8 cellular contexts compared by ENCODE assay signal in genomic region chr19:36772341-36773222, GRCh38. TPM values are rescaled to one million over a fixed set of nuclear protein-coding genes. Genes with fewer than 3 reads are reported as not detected.
DNase-seq lines count a peak whose midpoint lies in the region; TF ChIP-seq lines count a peak whose summit lies in the region.

TSS of gene ZNF850 (minus strand) at chr19:36772807. CDS start at chr19:36762606, 10,201 bp downstream.

- peak; percentile 98 for DNase-seq in GM23248
- peak; percentile 87 to 92 for DNase-seq in Kasumi-1 (lab: John Stamatoyannopoulos, UW)
- peak; percentile 89 for DNase-seq in RWPE1 (ENCODE audit: low spot score)
- peak; percentile 80 for DNase-seq in activated gamma-delta T cell (lab: John Stamatoyannopoulos, UW)
- DNase-seq in foreskin fibroblast: peak; percentile 92 to 96
- DNase-seq in neural crest cell (ENCODE audit: low read depth, low spot score): peak; percentile 89
- peak; percentile 95 for DNase-seq in stomach

- in situ Hi-C loops in GM23248 (cut with MboI): no loop called here

- H2AFZ ChIP-seq in GM23248: peak within 1 kb of the TSS; percentile 98

- CTCF ChIA-PET in RWPE1 (lab: Yijun Ruan, JAX): no interaction called here

- POLR2A ChIA-PET in RWPE1 (lab: Yijun Ruan, JAX; ENCODE audit: low non-redundant PET): interaction anchor here (0.6 kb wide), 1 partner anchor 82 kb away, joined by 4 read pairs; no protein-coding TSS in a partner anchor

- peaks cover 21% of the 10 kb centered on the region for H3K4me1 Mint-ChIP-seq in neural crest cell

- H3K9ac ChIP-seq in GM23248: peak within 1 kb of the TSS; percentile 86

- TF ChIP-seq POLR2A in stomach (IDR thresholded peaks at IDR 0.05): no peak

- TF ChIP-seq CTCF in DOHH2 (IDR thresholded peaks at IDR 0.05; ENCODE audit: low read depth, low read length, poor library complexity, severe bottlenecking) (no peak), RWPE1 (conservative IDR thresholded peaks at IDR 0.05; ENCODE audit: low read depth) (no peak), foreskin fibroblast (IDR thresholded peaks at IDR 0.05; ENCODE audit: low read depth, low read length) (no peak), neural crest cell (conservative IDR thresholded peaks at IDR 0.05) (no peak), stomach (IDR thresholded peaks at IDR 0.05) (no peak)

- H3K27me3 ChIP-seq in DOHH2 (ENCODE audit: control insufficient read depth, low read length): no peaks in the 10 kb centered on the region
- no peaks in the 10 kb centered on the region for H3K27me3 ChIP-seq in GM23248 (replicated peaks; ENCODE audit: insufficient read depth)
- peaks cover 0 to 6% (median 0%) of the 10 kb centered on the region in 3 donors for H3K27me3 ChIP-seq in stomach

- H3K4me3 Mint-ChIP-seq in neural crest cell: peak within 1 kb of the TSS; percentile 96

- H3K79me2 ChIP-seq in DOHH2 (ENCODE audit: control insufficient read depth, low read length): no peaks in the 10 kb centered on the region
- peaks cover 33% of the 10 kb centered on the region for H3K79me2 ChIP-seq in GM23248 (ENCODE audit: insufficient read depth)

- H3F3A ChIP-seq in DOHH2 (ENCODE audit: control insufficient read depth, insufficient read depth): no peaks in the 10 kb centered on the region
- H3F3A ChIP-seq in GM23248 (ENCODE audit: insufficient read depth): peaks cover 16% of the 10 kb centered on the region; the same call in 1 of the 2 replicates

- H3K4me3 ChIP-seq in DOHH2 (ENCODE audit: low read length): peak within 1 kb of the TSS; percentile 92
- H3K4me3 ChIP-seq in GM23248: peak within 1 kb of the TSS; percentile 100
- peak within 1 kb of the TSS; percentile 80 to 99 for H3K4me3 ChIP-seq in foreskin fibroblast (ENCODE audit: low read depth in 1 of 2, low read length in 2 of 2)
- peak within 1 kb of the TSS; percentile 54 to 93 (median 71) for H3K4me3 ChIP-seq in stomach

- H3K27ac ChIP-seq in DOHH2 (ENCODE audit: low read depth, low read length) (peak within 1 kb of the TSS; percentile 45; the same call in 1 of the 2 replicates), GM23248 (peak within 1 kb of the TSS; percentile 72), RWPE1 (peak within 1 kb of the TSS; percentile 80), stomach (peak within 1 kb of the TSS; percentile 68 to 89 (median 88))

- no peaks in the 10 kb centered on the region for H3K27me3 Mint-ChIP-seq in neural crest cell (ENCODE audit: low read depth)

- 1 to 2% methylated on average over 55 of the region's 55 CpGs for WGBS in GM23248 (ENCODE audit: low coverage in 1 of 2, low lambda C conversion rate in 2 of 2, missing lambda C conversion rate in 2 of 2), 2 experiments
- 0 to 3% (median 1%) methylated on average over 6 to 55 of the region's 55 CpGs for WGBS in stomach, 5 donors

- H4K20me1 ChIP-seq in DOHH2 (ENCODE audit: control insufficient read depth, insufficient read depth, low read depth, low read length) (no peaks in the 10 kb centered on the region), GM23248 (ENCODE audit: insufficient read depth) (no peaks in the 10 kb centered on the region)

- H3K9me2 ChIP-seq in DOHH2 (replicated peaks; ENCODE audit: control insufficient read depth, low read length) (no peaks in the 10 kb centered on the region), GM23248 (ENCODE audit: insufficient read depth) (no peaks in the 10 kb centered on the region)

- H3K9me3 Mint-ChIP-seq in neural crest cell: peaks cover 11% of the 10 kb centered on the region

- peaks cover 39% of the 10 kb centered on the region for H3K36me3 Mint-ChIP-seq in neural crest cell (ENCODE audit: low read depth)

- H3K9me3 ChIP-seq in DOHH2 (ENCODE audit: control insufficient read depth, insufficient read depth, low read length) (peaks cover 60% of the 10 kb centered on the region), GM23248 (ENCODE audit: low read depth) (no peaks in the 10 kb centered on the region), stomach (peaks cover 13 to 66% (median 47%) of the 10 kb centered on the region in 4 donors)

- H3K4me2 ChIP-seq in DOHH2 (ENCODE audit: low read length) (peak within 1 kb of the TSS; percentile 97), GM23248 (ENCODE audit: unreplicated experiment) (peak within 1 kb of the TSS; percentile 94)

- H3K36me3 ChIP-seq in DOHH2 (ENCODE audit: control insufficient read depth, low read length): no peaks in the 10 kb centered on the region
- H3K36me3 ChIP-seq in GM23248 (ENCODE audit: low read depth): no peaks in the 10 kb centered on the region
- peaks cover 0 to 14% (median 0%) of the 10 kb centered on the region in 4 donors for H3K36me3 ChIP-seq in stomach

- no peak for TF ChIP-seq EP300 in stomach (IDR thresholded peaks at IDR 0.05)

- H3K27ac Mint-ChIP-seq in neural crest cell (ENCODE audit: unreplicated experiment): peak within 1 kb of the TSS; percentile 98

- H3K4me1 ChIP-seq in DOHH2 (ENCODE audit: control insufficient read depth, low read length): peaks cover 14% of the 10 kb centered on the region
- H3K4me1 ChIP-seq in GM23248 (ENCODE audit: insufficient read depth): no peaks in the 10 kb centered on the region
- peaks cover 0 to 23% (median 19%) of the 10 kb centered on the region in 4 donors for H3K4me1 ChIP-seq in stomach

- intact Hi-C loops in stomach (cut with DNase I; ENCODE audit: low total_unique reads): loop anchor here (10.0 kb wide), 1 partner anchor 62 kb away; the partner anchor contains the start of gene ZNF790

RNA-seq across cellular contexts. Expression of gene ZNF850, which starts in this region (rescaled TPM):
- total RNA-seq in GM23248 (2014; rRNA removed; shearing (Covaris generic)): 1.2 and 1.5 TPM in 2 replicates
- polyA plus RNA-seq in GM23248 (2016; fragmentation: Nextera tagmentation; extraction: Ambion mirVana) (0.29 and 0.75 TPM in 2 replicates), stomach (under 1 TPM; 0.15 to 0.25 (median 0.19) TPM)
- total RNA-seq in neural crest cell (13.5 and 16.7 TPM in 2 replicates), stomach (10 to 100 TPM in 1 of 5 donors, 1 to 10 TPM in 2, under 1 TPM in 1, not detected in 1; 0.89 to 10.1 (median 2.2) TPM)

Comparison
In these comparisons a context has a peak if more than half of its experiments do, and no peak if none do; other contexts are left out.
1. Peak in every context shown above with its lines: DNase-seq, H3K4me3 ChIP-seq and H3K27ac ChIP-seq.